ENCODE assay signal across 28 cellular contexts in the genomic region with DNA sequence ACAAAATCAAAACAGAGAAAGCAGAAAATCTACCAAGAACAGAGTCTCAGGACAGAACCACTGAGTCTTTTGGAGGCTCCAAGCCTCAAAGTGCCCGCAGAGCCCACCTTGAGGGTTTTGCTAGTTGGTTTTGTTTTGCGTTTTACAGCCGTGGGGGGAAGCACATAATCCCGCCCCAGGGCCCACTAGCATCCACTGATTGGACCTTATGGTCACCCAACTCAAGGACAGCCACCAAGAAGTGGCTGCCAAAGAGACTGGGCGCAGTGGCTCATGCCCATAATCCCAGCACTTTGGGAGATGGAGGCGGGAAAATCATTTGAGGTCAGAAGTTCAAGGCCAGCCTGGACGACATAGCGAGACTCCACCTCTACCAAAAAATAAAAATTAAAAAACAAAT. TPM values are rescaled to one million over a fixed set of nuclear protein-coding genes. Genes with fewer than 3 reads are reported as not detected.
"Had no signal": no experiment of that assay in that cellular context is flagged by ENCODE, and none has a peak within 500 bp of the region (broad histone marks: within the 10 kb centered on the region; RNA-seq: fewer than 3 reads in every experiment).

No MANE protein-coding gene starts in this region.

- H3K27me3 Mint-ChIP-seq: activated CD4-positive, alpha-beta T cell treated with anti-CD3 and anti-CD28 coated beads, Interleukin-2, amount 10 ng/mL, durations not matched to agents 7 days and 5 days; activated naive CD8-positive, alpha-beta T cell treated with anti-CD3 and anti-CD28 coated beads for 36 hours; activated T-cell treated with anti-CD3 and anti-CD28 coated beads, Interleukin-2, amount 50 U/mL, for 24 hours had no signal

- ATAC-seq: activated CD8-positive, alpha-beta T cell treated with anti-CD3 and anti-CD28 coated beads, Interleukin-2, amount 10 ng/mL, durations not matched to agents 7 days and 5 days; K562; Panc1 had no signal

- H3K4me3 Mint-ChIP-seq: activated CD4-positive, alpha-beta T cell treated with anti-CD3 and anti-CD28 coated beads, Interleukin-2, amount 10 ng/mL, durations not matched to agents 7 days and 5 days; activated CD8-positive, alpha-beta T cell treated with anti-CD3 and anti-CD28 coated beads, Interleukin-2, amount 10 ng/mL, durations not matched to agents 7 days and 5 days; activated naive CD8-positive, alpha-beta T cell treated with anti-CD3 and anti-CD28 coated beads for 36 hours; activated T-cell treated with anti-CD3 and anti-CD28 coated beads, Interleukin-2, amount 50 U/mL, for 24 hours had no signal

- H3K4me1 Mint-ChIP-seq: activated CD4-positive, alpha-beta T cell treated with anti-CD3 and anti-CD28 coated beads, Interleukin-2, amount 10 ng/mL, durations not matched to agents 7 days and 5 days; activated naive CD8-positive, alpha-beta T cell treated with anti-CD3 and anti-CD28 coated beads for 36 hours had no signal

- H3K9me3 Mint-ChIP-seq: activated CD4-positive, alpha-beta T cell treated with anti-CD3 and anti-CD28 coated beads, Interleukin-2, amount 10 ng/mL, durations not matched to agents 7 days and 5 days; activated naive CD8-positive, alpha-beta T cell treated with anti-CD3 and anti-CD28 coated beads for 36 hours; activated T-cell treated with anti-CD3 and anti-CD28 coated beads, Interleukin-2, amount 50 U/mL, for 24 hours had no signal

- H3K4me3 ChIP-seq: cardiac muscle cell, K562, SJCRH30, SK-N-MC had no signal

- H3K36me3 Mint-ChIP-seq: activated naive CD8-positive, alpha-beta T cell treated with anti-CD3 and anti-CD28 coated beads for 36 hours had no signal

- H3K27ac Mint-ChIP-seq: activated CD4-positive, alpha-beta T cell treated with anti-CD3 and anti-CD28 coated beads, Interleukin-2, amount 10 ng/mL, durations not matched to agents 7 days and 5 days; activated CD8-positive, alpha-beta T cell treated with anti-CD3 and anti-CD28 coated beads, Interleukin-2, amount 10 ng/mL, durations not matched to agents 7 days and 5 days; activated naive CD8-positive, alpha-beta T cell treated with anti-CD3 and anti-CD28 coated beads for 36 hours; activated T-cell treated with anti-CD3 and anti-CD28 coated beads, Interleukin-2, amount 50 U/mL, for 24 hours had no signal

- H3K36me3 ChIP-seq: cardiac muscle cell, SJCRH30 had no signal

- DNase-seq: activated CD4-positive, alpha-beta T cell treated with anti-CD3 and anti-CD28 coated beads, Interleukin-2, amount 10 ng/mL, durations not matched to agents 7 days and 5 days; activated CD4-positive, alpha-beta T cell treated with anti-CD3 and anti-CD28 coated beads, Interleukin-2, amount 50 U/mL, for 48 hours; activated CD8-positive, alpha-beta T cell treated with anti-CD3 and anti-CD28 coated beads, Interleukin-2, amount 10 ng/mL, durations not matched to agents 7 days and 5 days; activated naive CD4-positive, alpha-beta T cell; activated naive CD4-positive, alpha-beta T cell treated with anti-CD3 and anti-CD28 coated beads, Interleukin-2, amount 50 U/mL, for 16 hours; activated naive CD8-positive, alpha-beta T cell treated with anti-CD3 and anti-CD28 coated beads for 36 hours; activated T-cell treated with anti-CD3 and anti-CD28 coated beads, Interleukin-2, amount 50 U/mL, for 24 hours; amniotic stem cell; IMR-90; NCI-H1105 treated with DMSO at 0.1 percent for 48 hours; NCI-H1436; NCI-H1694; NCI-H2029; NCI-H345; NCI-H524 treated with DMSO at 0.1 percent for 48 hours; SHP77; SJCRH30; T1000 had no signal

- H3K4me1 ChIP-seq: SJCRH30 had no signal

- H3K27ac ChIP-seq: cardiac muscle cell, SJCRH30, SK-N-MC had no signal

- H3K9me3 ChIP-seq: SJCRH30 had no signal

- H3K27me3 ChIP-seq: SJCRH30 had no signal

RNA-seq across cellular contexts. Expression of a gene that starts 9.9 kb away (rescaled TPM):
- total RNA-seq: activated CD4-positive, alpha-beta T cell treated with anti-CD3 and anti-CD28 coated beads, Interleukin-2, amount 10 ng/mL, durations not matched to agents 7 days and 5 days; activated CD8-positive, alpha-beta T cell treated with anti-CD3 and anti-CD28 coated beads, Interleukin-2, amount 10 ng/mL, durations not matched to agents 7 days and 5 days; IMR-90; M059J; NCI-H460; RPMI7951; SJCRH30; T-helper 1 cell treated with Interleukin-12 subunit alpha and Interleukin-12 subunit beta and Interleukin-4 antibody, amounts not matched to agents 30 ng/mL and 1 ng/mL, for 36 hours; T-helper 2 cell treated with Interferon-gamma antibody and Interleukin-4, amounts not matched to agents 100 ng/mL and 5 ng/mL, for 36 hours had no signal
- polyA plus RNA-seq: IMR-90, K562 had no signal

RNA-seq across cellular contexts. Expression of a gene that starts 38.8 kb away (rescaled TPM):
- total RNA-seq: aorta; IMR-90; K562; M059J; RPMI7951; SJCRH30; T-helper 1 cell treated with Interleukin-12 subunit alpha and Interleukin-12 subunit beta and Interleukin-4 antibody, amounts not matched to agents 30 ng/mL and 1 ng/mL, for 36 hours; T-helper 2 cell treated with Interferon-gamma antibody and Interleukin-4, amounts not matched to agents 100 ng/mL and 5 ng/mL, for 36 hours had no signal
- polyA plus RNA-seq: IMR-90, K562 had no signal

RNA-seq across cellular contexts. Expression of a gene that starts 46.3 kb away (rescaled TPM):
- total RNA-seq: activated CD4-positive, alpha-beta T cell treated with anti-CD3 and anti-CD28 coated beads, Interleukin-2, amount 10 ng/mL, durations not matched to agents 7 days and 5 days; activated CD8-positive, alpha-beta T cell treated with anti-CD3 and anti-CD28 coated beads, Interleukin-2, amount 10 ng/mL, durations not matched to agents 7 days and 5 days; activated naive CD8-positive, alpha-beta T cell treated with anti-CD3 and anti-CD28 coated beads for 36 hours; aorta; IMR-90; M059J; RPMI7951; SJCRH30; T-helper 1 cell treated with Interleukin-12 subunit alpha and Interleukin-12 subunit beta and Interleukin-4 antibody, amounts not matched to agents 30 ng/mL and 1 ng/mL, for 36 hours had no signal
- polyA plus RNA-seq: aorta, K562 had no signal
